Comparison of ENCODE assay signal across 25 cellular contexts in genomic region chr10:11085545-11085944, GRCh38.
DNase-seq lines count a peak whose midpoint lies in the region; ATAC-seq and TF ChIP-seq lines count a peak whose summit lies in the region.
"Had no signal": no experiment of that assay in that cellular context is flagged by ENCODE, and none has a peak within 500 bp of the region (broad histone marks: within the 10 kb centered on the region; RNA-seq: fewer than 3 reads in every experiment).

No MANE protein-coding gene starts in this region.

- TF ChIP-seq POLR2A in heart left ventricle (IDR thresholded peaks at IDR 0.05) (no peak), uterus (IDR thresholded peaks at IDR 0.05) (no peak)

- H3K27ac ChIP-seq in heart left ventricle (peak overlapping the region in 10 of 12 donors; percentile 44 to 82 (median 61)), right atrium auricular region (peak overlapping the region; percentile 51 to 82), muscle layer of colon (ENCODE audit: low read depth, low read length) (peak overlapping the region; percentile 17), uterus (peak overlapping the region; percentile 18 to 56)
- H3K27ac ChIP-seq: A549; BLaER1 treated with 17β-estradiol and CSF1 and Interleukin-3, amounts not matched to agents 10 nM and 100 nM had no signal

- H3K27me3 Mint-ChIP-seq in natural killer cell (ENCODE audit: low read depth in 2 of 2): peaks cover 0 to 7% of the 10 kb centered on the region in 2 donors
- H3K27me3 Mint-ChIP-seq: CD4-positive, alpha-beta T cell had no signal

- H3K4me1 Mint-ChIP-seq in natural killer cell: no peaks in the 10 kb centered on the region
- H3K4me1 Mint-ChIP-seq: CD14-positive monocyte; CD8-positive, alpha-beta memory T cell; GM23338 had no signal

- no peaks in the 10 kb centered on the region for H3K9me3 ChIP-seq in heart left ventricle
- H3K9me3 ChIP-seq in right atrium auricular region: no peaks in the 10 kb centered on the region
- H3K9me3 ChIP-seq in muscle layer of colon (ENCODE audit: low read length): no peaks in the 10 kb centered on the region
- H3K9me3 ChIP-seq in uterus: no peaks in the 10 kb centered on the region
- H3K9me3 ChIP-seq: A549; BE2C; BLaER1 treated with 17β-estradiol and CSF1 and Interleukin-3, amounts not matched to agents 10 nM and 100 nM had no signal

- no peak overlapping the region for H3K9ac ChIP-seq in muscle layer of colon (ENCODE audit: low read length)
- H3K9ac ChIP-seq: BLaER1 treated with 17β-estradiol and CSF1 and Interleukin-3, amounts not matched to agents 10 nM and 100 nM had no signal

- no peak for DNase-seq in heart left ventricle
- DNase-seq in cardiac septum (ENCODE audit: low spot score): no peak
- DNase-seq in right atrium auricular region (ENCODE audit: low spot score): no peak
- DNase-seq in Right ventricle myocardium inferior (ENCODE audit: missing footprints): no peak
- no peak for DNase-seq in uterus
- DNase-seq in SW 1271 (lab: John Stamatoyannopoulos, UW): no peak
- no peak for DNase-seq in natural killer cell
- DNase-seq: 8988T; ACHN; AML-193; BE2C; CD4-positive, alpha-beta T cell; CD8-positive, alpha-beta memory T cell; DMS 273 treated with DMSO at 0.1 percent for 48 hours; DMS79; EL; GDM1; H9 had no signal

- no peaks in the 10 kb centered on the region for H3K27me3 ChIP-seq in heart left ventricle
- H3K27me3 ChIP-seq in right atrium auricular region: no peaks in the 10 kb centered on the region
- no peaks in the 10 kb centered on the region for H3K27me3 ChIP-seq in muscle layer of colon (ENCODE audit: control insufficient read depth in 1 of 2, insufficient read depth in 2 of 2, low read length in 2 of 2)
- no peaks in the 10 kb centered on the region for H3K27me3 ChIP-seq in uterus
- H3K27me3 ChIP-seq: BE2C; BLaER1 treated with 17β-estradiol and CSF1 and Interleukin-3, amounts not matched to agents 10 nM and 100 nM had no signal

- no peaks in the 10 kb centered on the region for H3K36me3 ChIP-seq in heart left ventricle
- H3K36me3 ChIP-seq in right atrium auricular region: no peaks in the 10 kb centered on the region
- no peaks in the 10 kb centered on the region for H3K36me3 ChIP-seq in muscle layer of colon (ENCODE audit: insufficient read depth, low read length)
- no peaks in the 10 kb centered on the region for H3K36me3 ChIP-seq in uterus
- H3K36me3 ChIP-seq: BE2C; BLaER1 treated with 17β-estradiol and CSF1 and Interleukin-3, amounts not matched to agents 10 nM and 100 nM had no signal

- H3K36me3 Mint-ChIP-seq in natural killer cell: no peaks in the 10 kb centered on the region
- H3K36me3 Mint-ChIP-seq: CD14-positive monocyte; CD8-positive, alpha-beta memory T cell had no signal

- 66 to 76% (median 75%) methylated on average over 4 of the region's 4 CpGs for WGBS in heart left ventricle, 4 donors

- H3K4me3 ChIP-seq in heart left ventricle (no peak overlapping the region), right atrium auricular region (no peak overlapping the region), muscle layer of colon (ENCODE audit: low read depth in 1 of 2, low read length in 2 of 2) (no peak overlapping the region), uterus (no peak overlapping the region)
- H3K4me3 ChIP-seq: A549; BLaER1 treated with 17β-estradiol and CSF1 and Interleukin-3, amounts not matched to agents 10 nM and 100 nM; GM12878; GM23338 had no signal

- H3K4me1 ChIP-seq in heart left ventricle: peaks cover 0 to 73% (median 31%) of the 10 kb centered on the region in 12 donors
- peaks cover 0 to 71% of the 10 kb centered on the region in 2 donors for H3K4me1 ChIP-seq in right atrium auricular region
- H3K4me1 ChIP-seq in muscle layer of colon (ENCODE audit: insufficient read depth, low read length): peaks cover 27% of the 10 kb centered on the region
- H3K4me1 ChIP-seq in uterus: no peaks in the 10 kb centered on the region
- H3K4me1 ChIP-seq: A549; BE2C; BLaER1 treated with 17β-estradiol and CSF1 and Interleukin-3, amounts not matched to agents 10 nM and 100 nM had no signal

- ATAC-seq in heart left ventricle: no peak
- no peak for ATAC-seq in Right ventricle myocardium inferior
- ATAC-seq in natural killer cell: no peak
- ATAC-seq: A549, GM12878, GM23338, HCT116 had no signal

- no peaks in the 10 kb centered on the region for H3K9me3 Mint-ChIP-seq in natural killer cell
- H3K9me3 Mint-ChIP-seq: CD4-positive, alpha-beta T cell; CD8-positive, alpha-beta memory T cell; GM23338; H9 had no signal

- no peak overlapping the region for H3K4me3 Mint-ChIP-seq in natural killer cell
- H3K4me3 Mint-ChIP-seq: CD14-positive monocyte; CD4-positive, alpha-beta T cell; CD8-positive, alpha-beta memory T cell; GM23338; H9 had no signal

- intact Hi-C loops in heart left ventricle (cut with DNase I) (no loop called here), cardiac septum (cut with DNase I) (no loop called here), Right ventricle myocardium inferior (cut with DNase I) (loop anchor here (5.0 kb wide), 1 partner anchor 53 kb away; no protein-coding TSS in a partner anchor), uterus (cut with DNase I; ENCODE audit: low total_unique reads) (no loop called here), natural killer cell (cut with micrococcal nuclease) (no loop called here)

- no peak overlapping the region for H3K27ac Mint-ChIP-seq in natural killer cell
- H3K27ac Mint-ChIP-seq: CD14-positive monocyte; CD4-positive, alpha-beta T cell; CD8-positive, alpha-beta memory T cell; GM23338; H9 had no signal

- TF ChIP-seq CTCF in heart left ventricle (IDR thresholded peaks at IDR 0.05) (no peak), right atrium auricular region (IDR thresholded peaks at IDR 0.05) (no peak), uterus (IDR thresholded peaks at IDR 0.05) (no peak), natural killer cell (IDR thresholded peaks at IDR 0.05) (no peak)
